In genomic region chr6:104896914-104897313, GRCh38 we compare ENCODE assay signal across 16 cellular contexts. TPM values are rescaled to one million over a fixed set of nuclear protein-coding genes. Genes with fewer than 3 reads are reported as not detected.
DNase-seq lines count a peak whose midpoint lies in the region; ATAC-seq, FAIRE-seq and TF ChIP-seq lines count a peak whose summit lies in the region.
"Had no signal": no experiment of that assay in that cellular context is flagged by ENCODE, and none has a peak within 500 bp of the region (broad histone marks: within the 10 kb centered on the region; RNA-seq: fewer than 3 reads in every experiment).

No MANE protein-coding gene starts in this region.

- DNase-seq in A549 (ENCODE audit: low read depth in 1 of 2, low spot score in 1 of 2) (peak in 1 of 2 experiments; percentile 2), DMS53 (lab: John Stamatoyannopoulos, UW) (peak; percentile 12), NAMALWA (ENCODE audit: low spot score) (peak; percentile 40), endothelial cell (ENCODE audit: low spot score) (no peak), upper lobe of left lung (no peak), DMS79 treated with DMSO at 0.1 percent for 48 hours (lab: John Stamatoyannopoulos, UW) (no peak), frontal cortex (ENCODE audit: low spot score in 2 of 2) (no peak)
- DNase-seq: activated T-cell treated with anti-CD3 and anti-CD28 coated beads, Interleukin-2, amount 50 U/mL, for 1 hour; foreskin melanocyte; NCI-H82; pancreas; substantia nigra; T1000 had no signal

- POLR2A ChIA-PET in A549 (lab: Yijun Ruan, JAX), result no interaction called here

- no peaks in the 10 kb centered on the region for H3K36me3 Mint-ChIP-seq in endothelial cell (ENCODE audit: low read depth, unreplicated experiment)

- no peaks in the 10 kb centered on the region for H3K36me3 ChIP-seq in upper lobe of left lung
- H3K36me3 ChIP-seq: pancreas had no signal

- H3K4me2 ChIP-seq in A549, result peak overlapping the region; percentile 53; the same call in 2 of the 3 replicates

- no peak overlapping the region for H3K4me3 Mint-ChIP-seq in endothelial cell (ENCODE audit: unreplicated experiment)

- H3K4me3 ChIP-seq in A549 (peak overlapping the region; percentile 32), upper lobe of left lung (no peak overlapping the region)
- H3K4me3 ChIP-seq: pancreas had no signal

- peaks cover 4% of the 10 kb centered on the region for H3K27me3 Mint-ChIP-seq in endothelial cell (ENCODE audit: unreplicated experiment)

- no peaks in the 10 kb centered on the region for H3K4me1 Mint-ChIP-seq in endothelial cell (ENCODE audit: unreplicated experiment)

- no peak overlapping the region for H3K27ac ChIP-seq in A549
- H3K27ac ChIP-seq in upper lobe of left lung, result no peak overlapping the region
- H3K27ac ChIP-seq: pancreas had no signal

- peak; percentile 36; a peak in 3 of 5 replicates for TF ChIP-seq RAD21 in A549 (conservative IDR thresholded peaks at IDR 0.05 in 1 of 2, IDR thresholded peaks at IDR 0.05 in 1 of 2)

- no peaks in the 10 kb centered on the region for H3K4me1 ChIP-seq in A549
- H3K4me1 ChIP-seq in upper lobe of left lung, result no peaks in the 10 kb centered on the region
- H3K4me1 ChIP-seq: pancreas had no signal

- TF ChIP-seq CTCF in A549 (IDR thresholded peaks at IDR 0.05) (peak; percentile 45), endothelial cell (IDR thresholded peaks at IDR 0.05; ENCODE audit: unreplicated experiment) (peak; percentile 28), upper lobe of left lung (IDR thresholded peaks at IDR 0.05) (no peak)

- no peak overlapping the region for H3K27ac Mint-ChIP-seq in endothelial cell (ENCODE audit: unreplicated experiment)

- FAIRE-seq in A549 (lab: Jason Lieb, UNC), result no peak
- FAIRE-seq in frontal cortex (lab: Jason Lieb, UNC), result no peak
- FAIRE-seq: pancreas had no signal

- no peaks in the 10 kb centered on the region for H3K9me3 Mint-ChIP-seq in endothelial cell (ENCODE audit: unreplicated experiment)

- TF ChIP-seq EP300 in A549 (IDR thresholded peaks at IDR 0.05) (no peak), upper lobe of left lung (IDR thresholded peaks at IDR 0.05) (no peak)

- no peak for TF ChIP-seq POLR2A in A549 (IDR thresholded peaks at IDR 0.05; ENCODE audit: low read length)
- no peak for TF ChIP-seq POLR2A in upper lobe of left lung (IDR thresholded peaks at IDR 0.05)

- peak in 1 of 2 experiments; percentile 68; a peak in 2 of 6 replicates for ATAC-seq in A549
- ATAC-seq in upper lobe of left lung (ENCODE audit: low FRiP score in 2 of 2), result no peak
- no peak for ATAC-seq in GM21360 (IDR thresholded peaks at IDR 0.05; ENCODE audit: unreplicated experiment)
- ATAC-seq: pancreas had no signal

- WGBS in A549 (ENCODE audit: missing lambda C conversion rate), result 18% methylated on average over 5 of the region's 5 CpGs
- WGBS in upper lobe of left lung, 2 donors, result 71 to 73% methylated on average over 5 of the region's 5 CpGs

- no peaks in the 10 kb centered on the region for H3K27me3 ChIP-seq in upper lobe of left lung
- H3K27me3 ChIP-seq: pancreas had no signal

- CTCF ChIA-PET in A549 (lab: Yijun Ruan, JAX), result interaction anchor here (0.7 to 1.9 kb wide), 6 partner anchors 11 to 191 kb away, joined by 3 to 4 read pairs (median 4); no protein-coding TSS in a partner anchor

- H3K9me3 ChIP-seq in A549, result no peaks in the 10 kb centered on the region
- no peaks in the 10 kb centered on the region for H3K9me3 ChIP-seq in upper lobe of left lung
- H3K9me3 ChIP-seq: pancreas had no signal

TF ChIP-seq in A549, 52 proteins besides CTCF, POLR2A, EP300 and RAD21:
- no peak for TF ChIP-seq JUNB (IDR thresholded peaks at IDR 0.05)
- TF ChIP-seq SMC3 (IDR thresholded peaks at IDR 0.05), result peak; percentile 63
- TF ChIP-seq, protein P1, sequence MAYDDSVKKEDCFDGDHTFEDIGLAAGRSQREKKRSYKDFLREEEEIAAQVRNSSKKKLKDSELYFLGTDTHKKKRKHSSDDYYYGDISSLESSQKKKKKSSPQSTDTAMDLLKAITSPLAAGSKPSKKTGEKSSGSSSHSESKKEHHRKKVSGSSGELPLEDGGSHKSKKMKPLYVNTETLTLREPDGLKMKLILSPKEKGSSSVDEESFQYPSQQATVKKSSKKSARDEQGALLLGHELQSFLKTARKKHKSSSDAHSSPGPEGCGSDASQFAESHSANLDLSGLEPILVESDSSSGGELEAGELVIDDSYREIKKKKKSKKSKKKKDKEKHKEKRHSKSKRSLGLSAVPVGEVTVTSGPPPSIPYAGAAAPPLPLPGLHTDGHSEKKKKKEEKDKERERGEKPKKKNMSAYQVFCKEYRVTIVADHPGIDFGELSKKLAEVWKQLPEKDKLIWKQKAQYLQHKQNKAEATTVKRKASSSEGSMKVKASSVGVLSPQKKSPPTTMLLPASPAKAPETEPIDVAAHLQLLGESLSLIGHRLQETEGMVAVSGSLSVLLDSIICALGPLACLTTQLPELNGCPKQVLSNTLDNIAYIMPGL (CRISPR knock-in tag; IDR thresholded peaks at IDR 0.05; ENCODE audit: borderline replicate concordance), result no peak
- no peak for TF ChIP-seq CHD4 (IDR thresholded peaks at IDR 0.05; ENCODE audit: borderline replicate concordance)
TF ChIP-seq in A549: peak in this region for 1.

RNA-seq across cellular contexts. Expression of gene HACE1, which starts 37.2 kb away (rescaled TPM):
- polyA plus RNA-seq in A549 (2011; rRNA removed) (7.7 and 9.7 TPM in 2 replicates), A549 (2017; fragmentation: RNase III; extraction: RNeasy Plus Mini Kit Qiagen cat#74134 plus additional on column Dnase treatment) (3.1 to 3.4 TPM (median 3.4 TPM) in 3 replicates)
- 2.1 and 2.3 TPM in 2 replicates for polyA plus RNA-seq in A549 (2012; cell fraction: cytosol; rRNA removed)
- 3.1 and 3.3 TPM in 2 replicates for polyA plus RNA-seq in A549 (2012; cell fraction: nucleus; rRNA removed)
- polyA minus RNA-seq in A549 (2011; rRNA and poly(A)+ RNA removed), result 9.2 and 10.5 TPM in 2 replicates
- total RNA-seq in endothelial cell (ENCODE audit: unreplicated experiment) (23.0 TPM), upper lobe of left lung (10 to 100 TPM in 5 of 6 donors, 1 to 10 TPM in 1; 6.3 to 25.3 (median 14.7) TPM), frontal cortex (48.5 TPM)

RNA-seq across cellular contexts. Expression of gene LIN28B, which starts 60.0 kb away (rescaled TPM):
- polyA plus RNA-seq in A549 (2011; rRNA removed) (5.7 and 7.2 TPM in 2 replicates), A549 (2017; fragmentation: RNase III; extraction: RNeasy Plus Mini Kit Qiagen cat#74134 plus additional on column Dnase treatment) (3.0 to 3.6 TPM (median 3.6 TPM) in 3 replicates)
- polyA plus RNA-seq in A549 (2012; cell fraction: cytosol; rRNA removed), result 1.2 and 1.3 TPM in 2 replicates
- polyA plus RNA-seq in A549 (2012; cell fraction: nucleus; rRNA removed), result 0.67 and 1.1 TPM in 2 replicates
- 4.5 and 5.0 TPM in 2 replicates for polyA minus RNA-seq in A549 (2011; rRNA and poly(A)+ RNA removed)
- total RNA-seq in endothelial cell (ENCODE audit: unreplicated experiment) (36.9 TPM), upper lobe of left lung (under 1 TPM in 2 of 6 donors, not detected in 4; 0.10 to 0.49 TPM), frontal cortex (0.41 TPM)
- total RNA-seq: LHCN-M2 had no signal
- polyA plus RNA-seq: liver, pancreas had no signal

Comparison
In these comparisons a context has a peak if more than half of its experiments do, and no peak if none do; other contexts are left out.
1. DNase-seq: peak in DMS53 (single experiment) and NAMALWA (single experiment); none in endothelial cell (single experiment), upper lobe of left lung (0 of 2), DMS79 treated with DMSO at 0.1 percent for 48 hours (single experiment) and frontal cortex (0 of 2).
2. CTCF ChIP-seq: peak in A549 (single experiment) and endothelial cell (single experiment); none in upper lobe of left lung (0 of 6).
3. RNA of gene LIN28B, which starts 60.0 kb away (total RNA-seq): 36.9 TPM in endothelial cell (single experiment); 0.41 TPM in frontal cortex (single experiment) and 0.10 to 0.49 TPM in upper lobe of left lung; every median in the first group is over 10 times any median in the second.